Comparison of ENCODE assay signal across 8 cellular contexts in the genomic region with DNA sequence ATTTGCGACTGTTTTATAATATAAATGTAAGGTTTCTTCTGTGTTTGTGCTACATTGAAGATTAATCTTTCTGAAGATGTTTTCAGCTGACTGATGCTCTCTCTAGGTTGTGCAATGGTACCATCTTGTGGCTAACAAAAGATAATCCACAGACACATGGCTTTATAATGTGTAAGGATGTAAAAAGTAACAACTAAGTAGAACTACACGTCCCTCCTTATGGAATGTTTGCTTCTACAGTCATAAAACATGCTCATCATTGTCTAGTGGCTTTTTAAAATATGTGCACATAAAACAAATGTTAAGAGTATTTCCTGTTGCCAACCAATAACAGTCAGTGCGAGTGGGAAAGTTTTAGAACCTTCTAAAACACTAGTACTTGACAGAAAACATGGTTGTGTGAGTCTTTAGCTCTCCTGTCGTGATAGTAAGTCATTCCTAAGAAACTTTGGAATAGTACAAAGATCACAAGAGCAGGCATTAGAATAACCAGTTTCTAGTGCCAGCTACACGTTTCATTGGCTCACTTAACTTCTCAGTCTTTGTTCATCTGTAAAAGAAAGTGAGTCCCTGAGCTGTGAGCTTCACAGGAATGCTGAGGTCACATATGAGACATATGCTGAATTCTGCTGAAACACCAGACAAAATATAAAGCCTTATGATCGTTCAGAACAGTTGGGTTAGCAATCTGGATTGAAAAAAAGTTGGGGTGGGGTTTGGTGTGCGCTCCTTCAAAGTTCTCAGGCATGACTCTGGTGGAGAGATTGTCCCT.
A peak's percentile ranks its signal among the peaks of the same experiment; 100 is the strongest.
DNase-seq lines count a peak whose midpoint lies in the region; ATAC-seq and TF ChIP-seq lines count a peak whose summit lies in the region.

No MANE protein-coding gene starts in this region.

- in situ Hi-C loops in IMR-90 (cut with MboI; ENCODE audit: low sequenced_read_pairs), result loop anchor here (10.0 to 25.0 kb wide), 2 partner anchors 1212 to 1521 kb away; no protein-coding TSS in a partner anchor

- no peak overlapping the region for H3K56ac ChIP-seq in IMR-90 (ENCODE audit: extremely low read depth, insufficient read depth, low read length)

- no peak overlapping the region for H4K5ac ChIP-seq in IMR-90 (ENCODE audit: low read depth, low read length)

- CTCF ChIA-PET in IMR-90 (lab: Yijun Ruan, JAX), result interaction anchor here (0.5 to 1.5 kb wide), 9 partner anchors 12 to 1518 kb away, joined by 3 to 4 read pairs (median 4); no protein-coding TSS in a partner anchor

- no peaks in the 10 kb centered on the region for H3K36me3 ChIP-seq in IMR-90 (ENCODE audit: control insufficient read depth, insufficient read depth, low read length)
- no peaks in the 10 kb centered on the region for H3K36me3 ChIP-seq in hepatocyte (replicated peaks; ENCODE audit: insufficient read depth, low read depth)
- H3K36me3 ChIP-seq in upper lobe of right lung, result no peaks in the 10 kb centered on the region

- H2AFZ ChIP-seq in IMR-90 (replicated peaks; ENCODE audit: low read length, poor library complexity) (no peak overlapping the region), hepatocyte (peak overlapping the region; percentile 7)

- H2BK5ac ChIP-seq in IMR-90 (ENCODE audit: low read depth, low read length, poor library complexity, severe bottlenecking), result no peak overlapping the region

- peak overlapping the region; percentile 21; the same call in 1 of the 2 replicates for H3K18ac ChIP-seq in IMR-90 (ENCODE audit: low read depth, low read length)

- no peak overlapping the region for H3K4ac ChIP-seq in IMR-90 (ENCODE audit: low read depth, low read length)

- intact Hi-C loops in IMR-90 (cut with micrococcal nuclease), result loop anchor here (1.0 to 2.0 kb wide), 4 partner anchors 643 to 1518 kb away; a partner anchor contains a TSS
- intact Hi-C loops in upper lobe of right lung (cut with DNase I), result no loop called here

- dilution Hi-C loops in IMR-90 (cut with HindIII; ENCODE audit: low sequenced_read_pairs, unreplicated experiment), result no loop called here

- H3K79me2 ChIP-seq in hepatocyte, result no peaks in the 10 kb centered on the region

- no peak for TF ChIP-seq POLR2A in IMR-90 (IDR thresholded peaks at IDR 0.05; ENCODE audit: low read depth, low read length)

- 50% methylated on average over 2 of the region's 7 CpGs; no CpG with 5 or more reads in 1 of the 2 experiments for WGBS in IMR-90 (ENCODE audit: extremely low coverage in 2 of 2, insufficient read length in 1 of 2), 2 experiments
- 47% methylated on average over 7 of the region's 7 CpGs for WGBS in hepatocyte (ENCODE audit: low lambda C conversion rate, missing lambda C conversion rate)

- H3K27ac ChIP-seq in IMR-90 (ENCODE audit: insufficient read depth, low read length) (no peak overlapping the region), VCaP (no peak overlapping the region; the same call in 1 of the 2 replicates), hepatocyte (peak overlapping the region; percentile 42), upper lobe of right lung (no peak overlapping the region)

- no peak overlapping the region for H2AK5ac ChIP-seq in IMR-90 (ENCODE audit: low read depth, low read length)

- H3K14ac ChIP-seq in IMR-90 (replicated peaks; ENCODE audit: low read depth, low read length), result no peak overlapping the region; the same call in 1 of the 2 replicates

- no peak overlapping the region for H2AK9ac ChIP-seq in IMR-90 (replicated peaks; ENCODE audit: low read depth, low read length, poor library complexity)

- BruUV-seq in IMR-90 (replicated peaks; lab: Mats Ljungman, UMichigan), result no TSS peak

- H3K9ac ChIP-seq in IMR-90 (ENCODE audit: low read depth, low read length), result no peak overlapping the region

- H3K9me1 ChIP-seq in IMR-90 (ENCODE audit: insufficient read depth, low read length), result no peaks in the 10 kb centered on the region

- no peaks in the 10 kb centered on the region for H3K9me2 ChIP-seq in hepatocyte (replicated peaks; ENCODE audit: insufficient read depth)

- no peak overlapping the region for H4K91ac ChIP-seq in IMR-90 (ENCODE audit: insufficient read depth, low read depth, low read length)

- peak; percentile 72 for DNase-seq in AG20443 (ENCODE audit: low spot score)
- DNase-seq in IMR-90, result peak; percentile 82
- peak; percentile 56 for DNase-seq in hepatocyte (ENCODE audit: low spot score)
- DNase-seq in upper lobe of right lung, result no peak
- no peak for DNase-seq in stimulated activated CD8-positive, alpha-beta memory T cell treated with anti-CD3 and anti-CD28 coated beads, Interleukin-4, amount 100 ng/mL, for 48 hours
- DNase-seq in activated CD4-positive, alpha-beta T cell treated with anti-CD3 and anti-CD28 coated beads for 4 hours, result no peak

- H3K4me2 ChIP-seq in IMR-90 (ENCODE audit: low read depth, low read length), result peak overlapping the region; percentile 31; the same call in 1 of the 2 replicates
- H3K4me2 ChIP-seq in hepatocyte, result peak overlapping the region; percentile 11

- H4K20me1 ChIP-seq in IMR-90 (ENCODE audit: insufficient read depth, low read length), result no peaks in the 10 kb centered on the region
- H4K20me1 ChIP-seq in hepatocyte (ENCODE audit: insufficient read depth, poor library complexity, severe bottlenecking), result no peaks in the 10 kb centered on the region

- peaks cover 8% of the 10 kb centered on the region for H3K27me3 ChIP-seq in IMR-90 (ENCODE audit: control insufficient read depth, insufficient read depth, low read length)
- no peaks in the 10 kb centered on the region for H3K27me3 ChIP-seq in hepatocyte
- no peaks in the 10 kb centered on the region for H3K27me3 ChIP-seq in upper lobe of right lung

- no peaks in the 10 kb centered on the region for H3K9me3 ChIP-seq in IMR-90 (ENCODE audit: control insufficient read depth, insufficient read depth, low read length)
- H3K9me3 ChIP-seq in hepatocyte (ENCODE audit: low read depth), result no peaks in the 10 kb centered on the region
- no peaks in the 10 kb centered on the region for H3K9me3 ChIP-seq in upper lobe of right lung

- peak; percentile 93 for TF ChIP-seq RAD21 in IMR-90 (IDR thresholded peaks at IDR 0.05; ENCODE audit: low read length)

- H2BK20ac ChIP-seq in IMR-90 (ENCODE audit: low read depth, low read length), result no peak overlapping the region

- no peak overlapping the region for H2BK120ac ChIP-seq in IMR-90 (ENCODE audit: low read depth, low read length)

- H3K4me3 ChIP-seq in IMR-90 (ENCODE audit: insufficient read depth, low read depth, low read length) (no peak overlapping the region), hepatocyte (no peak overlapping the region), upper lobe of right lung (no peak overlapping the region)

- no peaks in the 10 kb centered on the region for H3K4me1 ChIP-seq in IMR-90 (ENCODE audit: control insufficient read depth, insufficient read depth, low read length)
- no peaks in the 10 kb centered on the region for H3K4me1 ChIP-seq in hepatocyte (ENCODE audit: insufficient read depth)
- no peaks in the 10 kb centered on the region for H3K4me1 ChIP-seq in upper lobe of right lung

- TF ChIP-seq CTCF in IMR-90 (conservative IDR thresholded peaks at IDR 0.05; ENCODE audit: low read depth, low read length) (peak; percentile 84), VCaP (conservative IDR thresholded peaks at IDR 0.05) (peak; percentile 95), hepatocyte (IDR thresholded peaks at IDR 0.05; ENCODE audit: poor library complexity) (peak; percentile 68), upper lobe of right lung (IDR thresholded peaks at IDR 0.05) (peak; percentile 42)

- no peaks in the 10 kb centered on the region for H3K79me1 ChIP-seq in IMR-90 (ENCODE audit: low read depth in 1 of 2, low read length in 2 of 2)

- peak; percentile 82 for ATAC-seq in IMR-90 (ENCODE audit: low read depth)
- ATAC-seq in upper lobe of right lung, result no peak
- no peak for ATAC-seq in GM21619 (IDR thresholded peaks at IDR 0.05; ENCODE audit: unreplicated experiment)

- H2BK15ac ChIP-seq in IMR-90 (ENCODE audit: low read depth, low read length), result no peak overlapping the region

- no peak overlapping the region for H3K23ac ChIP-seq in IMR-90 (ENCODE audit: low read depth, low read length)

- no peak overlapping the region for H4K8ac ChIP-seq in IMR-90 (ENCODE audit: low read depth in 2 of 2, low read length in 2 of 2)

- POLR2A ChIA-PET in IMR-90 (lab: Charles Lee; ENCODE audit: unreplicated experiment), result no interaction called here

TF ChIP-seq in IMR-90, 13 proteins besides CTCF, POLR2A, EP300 and RAD21:
- TF ChIP-seq SMC3 (IDR thresholded peaks at IDR 0.05; ENCODE audit: low read depth, low read length) (peak; percentile 72), MAFK (IDR thresholded peaks at IDR 0.05; ENCODE audit: low read depth, low read length) (no peak), NFE2L2 (IDR thresholded peaks at IDR 0.05; ENCODE audit: low read depth, low read length) (no peak), BHLHE40 (IDR thresholded peaks at IDR 0.05; ENCODE audit: low read depth, low read length) (no peak), CHD1 (IDR thresholded peaks at IDR 0.05; ENCODE audit: low read depth, low read length) (no peak), CEBPB (IDR thresholded peaks at IDR 0.05; ENCODE audit: low read depth, low read length) (peak; percentile 82), RCOR1 (IDR thresholded peaks at IDR 0.05; ENCODE audit: insufficient replicate concordance, low read length) (no peak)
- TF ChIP-seq, protein P1, sequence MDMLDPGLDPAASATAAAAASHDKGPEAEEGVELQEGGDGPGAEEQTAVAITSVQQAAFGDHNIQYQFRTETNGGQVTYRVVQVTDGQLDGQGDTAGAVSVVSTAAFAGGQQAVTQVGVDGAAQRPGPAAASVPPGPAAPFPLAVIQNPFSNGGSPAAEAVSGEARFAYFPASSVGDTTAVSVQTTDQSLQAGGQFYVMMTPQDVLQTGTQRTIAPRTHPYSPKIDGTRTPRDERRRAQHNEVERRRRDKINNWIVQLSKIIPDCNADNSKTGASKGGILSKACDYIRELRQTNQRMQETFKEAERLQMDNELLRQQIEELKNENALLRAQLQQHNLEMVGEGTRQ (IDR thresholded peaks at IDR 0.05; ENCODE audit: low read depth, low read length), result no peak

Comparison
In these comparisons a context has a peak if more than half of its experiments do, and no peak if none do; other contexts are left out.
1. DNase-seq: peak in AG20443 (single experiment), IMR-90 (single experiment) and hepatocyte (single experiment); none in upper lobe of right lung (single experiment), stimulated activated CD8-positive, alpha-beta memory T cell treated with anti-CD3 and anti-CD28 coated beads, Interleukin-4, amount 100 ng/mL, for 48 hours (single experiment) and activated CD4-positive, alpha-beta T cell treated with anti-CD3 and anti-CD28 coated beads for 4 hours (0 of 2).
2. CTCF ChIP-seq: peak in every context shown above with its lines; median percentile 95 in VCaP; 84 in IMR-90; 68 in hepatocyte; 42 in upper lobe of right lung.